1 cellular context compared by ENCODE assay signal in the genomic region with DNA sequence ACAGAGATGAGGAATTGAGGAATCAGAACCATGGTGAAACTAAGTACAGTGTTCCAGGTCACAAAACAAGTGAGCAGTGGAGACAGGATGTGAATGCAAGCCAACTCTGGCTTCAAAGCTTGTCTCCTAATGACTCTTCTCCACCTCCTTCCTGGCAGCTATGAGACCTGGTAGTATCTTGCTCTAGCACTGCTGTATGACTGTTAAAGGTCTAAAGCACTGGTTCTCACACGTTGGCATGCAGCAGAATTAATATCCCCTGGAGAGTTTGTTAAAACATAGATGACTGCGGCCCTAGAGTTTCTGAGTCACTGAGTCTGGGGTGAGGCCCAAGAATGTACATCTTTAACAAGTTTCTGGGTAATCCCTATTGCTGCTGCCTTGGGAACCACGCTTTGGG.
TF ChIP-seq lines count a peak whose summit lies in the region.

No MANE protein-coding gene starts in this region.

TF ChIP-seq in IMR-90, 13 proteins besides CTCF, POLR2A, EP300 and RAD21:
- 0 out of 2 replicates have a peak, but pooled peaks have one; percentile 23 for TF ChIP-seq BHLHE40 (IDR thresholded peaks at IDR 0.05; ENCODE audit: low read depth, low read length)
- 0 out of 2 replicates have a peak, but pooled peaks have one; percentile 38 for TF ChIP-seq FOS (IDR thresholded peaks at IDR 0.05; ENCODE audit: low read depth, low read length)
- no peak for TF ChIP-seq RFX5 (IDR thresholded peaks at IDR 0.05; ENCODE audit: low read depth, low read length)
